In genomic region chr5:113487779-113488644, GRCh38 we compare ENCODE assay signal across 8 cellular contexts. TPM values are rescaled to one million over a fixed set of nuclear protein-coding genes. Genes with fewer than 3 reads are reported as not detected.
DNase-seq lines count a peak whose midpoint lies in the region; ATAC-seq and TF ChIP-seq lines count a peak whose summit lies in the region.

MCC (minus strand) TSS chr5:113488453.

- peak within 1 kb of the TSS; percentile 30 for H3K4me3 ChIP-seq in Jurkat, Clone E6-1 (ENCODE audit: low read length)
- H3K4me3 ChIP-seq in sigmoid colon = peak within 1 kb of the TSS; percentile 48 to 71 (median 66)

- H3K4me1 Mint-ChIP-seq in T-cell = peaks cover 10 to 25% (median 20%) of the 10 kb centered on the region in 3 donors

- H3K27ac ChIP-seq in sigmoid colon = peak within 1 kb of the TSS in 3 of 4 donors; percentile 46 to 65 (median 50)

- intact Hi-C loops in sigmoid colon (cut with DNase I) = loop anchor here (10.0 kb wide), 1 partner anchor 193 kb away; no protein-coding TSS in a partner anchor

- peak; percentile 56 to 81 (median 72) for ATAC-seq in T-cell (replicated peaks in 1 of 4)

- POLR2A ChIA-PET in T-cell (lab: Charles Lee) = no interaction called here

- H3K27ac Mint-ChIP-seq in T-cell = no peak within 1 kb of the TSS

- CTCF ChIA-PET in T-cell (lab: Charles Lee) = no interaction called here

- H3K4me3 Mint-ChIP-seq in T-cell = peak within 1 kb of the TSS; percentile 72 to 82 (median 73)

- no peaks in the 10 kb centered on the region for H3K27me3 ChIP-seq in sigmoid colon

- TF ChIP-seq POLR2A in sigmoid colon (IDR thresholded peaks at IDR 0.05) = no peak

- peaks cover 70 to 77% of the 10 kb centered on the region in 2 donors for H3K27me3 Mint-ChIP-seq in T-cell

- no peak for TF ChIP-seq CTCF in sigmoid colon (IDR thresholded peaks at IDR 0.05)

- H3K36me3 Mint-ChIP-seq in T-cell = peaks cover 11% of the 10 kb centered on the region

- H3K9me3 Mint-ChIP-seq in T-cell = peaks cover 7 to 20% (median 9%) of the 10 kb centered on the region in 3 donors

- peaks cover 0 to 11% (median 3%) of the 10 kb centered on the region in 4 donors for H3K9me3 ChIP-seq in sigmoid colon

- 1% methylated on average over 86 of the region's 86 CpGs for WGBS in sigmoid colon, 2 donors

- DNase-seq in GM03348 (ENCODE audit: low spot score) (peak; percentile 97), T-cell (peak in 18 of 34 experiments; percentile 4 to 42 (median 14)), iPS-NIHi11 (ENCODE audit: low spot score) (peak; percentile 94), sigmoid colon (peak; percentile 88), NCI-H187 (lab: John Stamatoyannopoulos, UW) (no peak), OCI-M1 (lab: John Stamatoyannopoulos, UW) (no peak)
- DNase-seq in Jurkat, Clone E6-1 (ENCODE audit: low read depth, low spot score) = no peak
- DNase-seq in central memory CD4-positive, alpha-beta T cell = peak; percentile 19

- H3K4me1 ChIP-seq in sigmoid colon = peaks cover 0 to 22% (median 10%) of the 10 kb centered on the region in 4 donors

- no peak for TF ChIP-seq EP300 in sigmoid colon (IDR thresholded peaks at IDR 0.05)

- no peaks in the 10 kb centered on the region for H3K36me3 ChIP-seq in sigmoid colon

RNA-seq across cellular contexts. Expression of gene MCC, which starts in this region (rescaled TPM):
- polyA plus RNA-seq in Jurkat, Clone E6-1 (2012; ENCODE audit: insufficient read depth, insufficient read length) = 0.34 TPM
- total RNA-seq in T-cell = 1 to 10 TPM; 2.6 to 8.3 (median 6.3) TPM
- total RNA-seq in sigmoid colon = 10 to 100 TPM in 3 of 4 donors, 1 to 10 TPM in 1; 9.1 to 14.0 (median 12.2) TPM
- polyA plus RNA-seq in sigmoid colon = 1 to 10 TPM in 2 of 3 donors, under 1 TPM in 1; 0.69 to 2.6 (median 1.2) TPM

Comparison
In these comparisons a context has a peak if more than half of its experiments do, and no peak if none do; other contexts are left out.
1. DNase-seq: peak in GM03348 (single experiment), T-cell (18 of 34), central memory CD4-positive, alpha-beta T cell (single experiment), iPS-NIHi11 (single experiment) and sigmoid colon (single experiment); none in Jurkat, Clone E6-1 (single experiment), NCI-H187 (0 of 2) and OCI-M1 (single experiment).